ENCODE assay signal across 1 cellular context in genomic region chr4:98995183-98996055, GRCh38.
A peak's percentile ranks its signal among the peaks of the same experiment; 100 is the strongest.
TF ChIP-seq lines count a peak whose summit lies in the region.

Gene METAP1 (plus strand): TSS chr4:98995721. CDS start chr4:98995754, 33 bp downstream.

TF ChIP-seq in HepG2, 621 proteins besides CTCF, POLR2A, EP300 and RAD21 (continued from another document and continues in another):
- TF ChIP-seq POGZ (CRISPR knock-in tag; IDR thresholded peaks at IDR 0.05), result peak; percentile 95
- no peak for TF ChIP-seq PCBP1 (IDR thresholded peaks at IDR 0.05; ENCODE audit: borderline replicate concordance, low read depth, low read length)
- peak; percentile 43 for TF ChIP-seq PHF5A (CRISPR knock-in tag; IDR thresholded peaks at IDR 0.05; ENCODE audit: low read depth, unreplicated experiment)
- TF ChIP-seq, protein P1, sequence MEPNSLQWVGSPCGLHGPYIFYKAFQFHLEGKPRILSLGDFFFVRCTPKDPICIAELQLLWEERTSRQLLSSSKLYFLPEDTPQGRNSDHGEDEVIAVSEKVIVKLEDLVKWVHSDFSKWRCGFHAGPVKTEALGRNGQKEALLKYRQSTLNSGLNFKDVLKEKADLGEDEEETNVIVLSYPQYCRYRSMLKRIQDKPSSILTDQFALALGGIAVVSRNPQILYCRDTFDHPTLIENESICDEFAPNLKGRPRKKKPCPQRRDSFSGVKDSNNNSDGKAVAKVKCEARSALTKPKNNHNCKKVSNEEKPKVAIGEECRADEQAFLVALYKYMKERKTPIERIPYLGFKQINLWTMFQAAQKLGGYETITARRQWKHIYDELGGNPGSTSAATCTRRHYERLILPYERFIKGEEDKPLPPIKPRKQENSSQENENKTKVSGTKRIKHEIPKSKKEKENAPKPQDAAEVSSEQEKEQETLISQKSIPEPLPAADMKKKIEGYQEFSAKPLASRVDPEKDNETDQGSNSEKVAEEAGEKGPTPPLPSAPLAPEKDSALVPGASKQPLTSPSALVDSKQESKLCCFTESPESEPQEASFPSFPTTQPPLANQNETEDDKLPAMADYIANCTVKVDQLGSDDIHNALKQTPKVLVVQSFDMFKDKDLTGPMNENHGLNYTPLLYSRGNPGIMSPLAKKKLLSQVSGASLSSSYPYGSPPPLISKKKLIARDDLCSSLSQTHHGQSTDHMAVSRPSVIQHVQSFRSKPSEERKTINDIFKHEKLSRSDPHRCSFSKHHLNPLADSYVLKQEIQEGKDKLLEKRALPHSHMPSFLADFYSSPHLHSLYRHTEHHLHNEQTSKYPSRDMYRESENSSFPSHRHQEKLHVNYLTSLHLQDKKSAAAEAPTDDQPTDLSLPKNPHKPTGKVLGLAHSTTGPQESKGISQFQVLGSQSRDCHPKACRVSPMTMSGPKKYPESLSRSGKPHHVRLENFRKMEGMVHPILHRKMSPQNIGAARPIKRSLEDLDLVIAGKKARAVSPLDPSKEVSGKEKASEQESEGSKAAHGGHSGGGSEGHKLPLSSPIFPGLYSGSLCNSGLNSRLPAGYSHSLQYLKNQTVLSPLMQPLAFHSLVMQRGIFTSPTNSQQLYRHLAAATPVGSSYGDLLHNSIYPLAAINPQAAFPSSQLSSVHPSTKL (CRISPR knock-in tag; IDR thresholded peaks at IDR 0.05), result peak; percentile 76
- no peak for TF ChIP-seq KLF15 (CRISPR knock-in tag; IDR thresholded peaks at IDR 0.05; ENCODE audit: borderline replicate concordance)
- TF ChIP-seq MIER3 (CRISPR knock-in tag; IDR thresholded peaks at IDR 0.05; ENCODE audit: borderline replicate concordance), result no peak
- TF ChIP-seq ZFP62 (CRISPR knock-in tag; IDR thresholded peaks at IDR 0.05), result no peak
- TF ChIP-seq, protein P2, sequence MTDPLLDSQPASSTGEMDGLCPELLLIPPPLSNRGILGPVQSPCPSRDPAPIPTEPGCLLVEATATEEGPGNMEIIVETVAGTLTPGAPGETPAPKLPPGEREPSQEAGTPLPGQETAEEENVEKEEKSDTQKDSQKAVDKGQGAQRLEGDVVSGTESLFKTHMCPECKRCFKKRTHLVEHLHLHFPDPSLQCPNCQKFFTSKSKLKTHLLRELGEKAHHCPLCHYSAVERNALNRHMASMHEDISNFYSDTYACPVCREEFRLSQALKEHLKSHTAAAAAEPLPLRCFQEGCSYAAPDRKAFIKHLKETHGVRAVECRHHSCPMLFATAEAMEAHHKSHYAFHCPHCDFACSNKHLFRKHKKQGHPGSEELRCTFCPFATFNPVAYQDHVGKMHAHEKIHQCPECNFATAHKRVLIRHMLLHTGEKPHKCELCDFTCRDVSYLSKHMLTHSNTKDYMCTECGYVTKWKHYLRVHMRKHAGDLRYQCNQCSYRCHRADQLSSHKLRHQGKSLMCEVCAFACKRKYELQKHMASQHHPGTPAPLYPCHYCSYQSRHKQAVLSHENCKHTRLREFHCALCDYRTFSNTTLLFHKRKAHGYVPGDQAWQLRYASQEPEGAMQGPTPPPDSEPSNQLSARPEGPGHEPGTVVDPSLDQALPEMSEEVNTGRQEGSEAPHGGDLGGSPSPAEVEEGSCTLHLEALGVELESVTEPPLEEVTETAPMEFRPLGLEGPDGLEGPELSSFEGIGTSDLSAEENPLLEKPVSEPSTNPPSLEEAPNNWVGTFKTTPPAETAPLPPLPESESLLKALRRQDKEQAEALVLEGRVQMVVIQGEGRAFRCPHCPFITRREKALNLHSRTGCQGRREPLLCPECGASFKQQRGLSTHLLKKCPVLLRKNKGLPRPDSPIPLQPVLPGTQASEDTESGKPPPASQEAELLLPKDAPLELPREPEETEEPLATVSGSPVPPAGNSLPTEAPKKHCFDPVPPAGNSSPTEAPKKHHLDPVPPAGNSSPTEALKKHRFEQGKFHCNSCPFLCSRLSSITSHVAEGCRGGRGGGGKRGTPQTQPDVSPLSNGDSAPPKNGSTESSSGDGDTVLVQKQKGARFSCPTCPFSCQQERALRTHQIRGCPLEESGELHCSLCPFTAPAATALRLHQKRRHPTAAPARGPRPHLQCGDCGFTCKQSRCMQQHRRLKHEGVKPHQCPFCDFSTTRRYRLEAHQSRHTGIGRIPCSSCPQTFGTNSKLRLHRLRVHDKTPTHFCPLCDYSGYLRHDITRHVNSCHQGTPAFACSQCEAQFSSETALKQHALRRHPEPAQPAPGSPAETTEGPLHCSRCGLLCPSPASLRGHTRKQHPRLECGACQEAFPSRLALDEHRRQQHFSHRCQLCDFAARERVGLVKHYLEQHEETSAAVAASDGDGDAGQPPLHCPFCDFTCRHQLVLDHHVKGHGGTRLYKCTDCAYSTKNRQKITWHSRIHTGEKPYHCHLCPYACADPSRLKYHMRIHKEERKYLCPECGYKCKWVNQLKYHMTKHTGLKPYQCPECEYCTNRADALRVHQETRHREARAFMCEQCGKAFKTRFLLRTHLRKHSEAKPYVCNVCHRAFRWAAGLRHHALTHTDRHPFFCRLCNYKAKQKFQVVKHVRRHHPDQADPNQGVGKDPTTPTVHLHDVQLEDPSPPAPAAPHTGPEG (CRISPR knock-in tag; IDR thresholded peaks at IDR 0.05), result no peak; the same call in 1 of the 2 replicates
- TF ChIP-seq ZNF33B (CRISPR knock-in tag; IDR thresholded peaks at IDR 0.05), result no peak
- TF ChIP-seq ZNF782 (CRISPR knock-in tag; IDR thresholded peaks at IDR 0.05; ENCODE audit: borderline replicate concordance), result no peak
- TF ChIP-seq REL (CRISPR knock-in tag; conservative IDR thresholded peaks at IDR 0.05), result no peak
- no peak for TF ChIP-seq HOXA7 (CRISPR knock-in tag; IDR thresholded peaks at IDR 0.05)
- TF ChIP-seq MEIS2 (CRISPR knock-in tag; IDR thresholded peaks at IDR 0.05), result peak; percentile 14; the same call in 1 of the 2 replicates
- no peak for TF ChIP-seq SATB2 (CRISPR knock-in tag; IDR thresholded peaks at IDR 0.05)
- no peak for TF ChIP-seq ZNF672 (CRISPR knock-in tag; IDR thresholded peaks at IDR 0.05)
- no peak for TF ChIP-seq ZNF652 (CRISPR knock-in tag; IDR thresholded peaks at IDR 0.05; ENCODE audit: borderline replicate concordance, low read depth)
- no peak for TF ChIP-seq ZBTB40 (IDR thresholded peaks at IDR 0.05)
- no peak; the same call in 1 of the 2 replicates for TF ChIP-seq ZBTB40 (CRISPR knock-in tag; IDR thresholded peaks at IDR 0.05)
- no peak for TF ChIP-seq FOXK2 (IDR thresholded peaks at IDR 0.05)
- TF ChIP-seq FOXA3 (CRISPR knock-in tag; IDR thresholded peaks at IDR 0.05), result peak; percentile 25
- TF ChIP-seq ZNF644 (CRISPR knock-in tag; IDR thresholded peaks at IDR 0.05; ENCODE audit: low read depth), result 0 out of 2 replicates have a peak, but pooled peaks have one; percentile 15
- peak; percentile 52 for TF ChIP-seq KAT8 (CRISPR knock-in tag; IDR thresholded peaks at IDR 0.05)
- no peak for TF ChIP-seq NFIC (IDR thresholded peaks at IDR 0.05; ENCODE audit: low read length)
- 0 out of 2 replicates have a peak, but pooled peaks have one; percentile 58 for TF ChIP-seq MAF1 (CRISPR knock-in tag; IDR thresholded peaks at IDR 0.05; ENCODE audit: borderline replicate concordance)
- no peak for TF ChIP-seq ZFAT (CRISPR knock-in tag; conservative IDR thresholded peaks at IDR 0.05)
- peak; percentile 66 for TF ChIP-seq AGO2 (optimal IDR thresholded peaks at IDR 0.05; ENCODE audit: low read depth, low read length)
- no peak; the same call in 1 of the 2 replicates for TF ChIP-seq HOXA9 (CRISPR knock-in tag; IDR thresholded peaks at IDR 0.05; ENCODE audit: borderline replicate concordance)
- peak; percentile 58 for TF ChIP-seq HNRNPK (IDR thresholded peaks at IDR 0.05; ENCODE audit: low read depth, low read length, poor library complexity, severe bottlenecking)
- TF ChIP-seq ZNF230 (CRISPR knock-in tag; IDR thresholded peaks at IDR 0.05), result no peak
- no peak for TF ChIP-seq MBNL3 (CRISPR knock-in tag; conservative IDR thresholded peaks at IDR 0.05)
- TF ChIP-seq KAT7 (CRISPR knock-in tag; IDR thresholded peaks at IDR 0.05; ENCODE audit: borderline replicate concordance), result peak; percentile 39; the same call in 1 of the 2 replicates
- TF ChIP-seq GATAD2A (CRISPR knock-in tag; IDR thresholded peaks at IDR 0.05), result peak; percentile 64
- TF ChIP-seq ZNF761 (CRISPR knock-in tag; conservative IDR thresholded peaks at IDR 0.05), result peak; percentile 91
- TF ChIP-seq ZNF124 (CRISPR knock-in tag; IDR thresholded peaks at IDR 0.05), result no peak
- peak; percentile 87 for TF ChIP-seq YEATS4 (CRISPR knock-in tag; IDR thresholded peaks at IDR 0.05; ENCODE audit: borderline replicate concordance)
- no peak for TF ChIP-seq ZKSCAN1 (IDR thresholded peaks at IDR 0.05; ENCODE audit: low read length)
- TF ChIP-seq ZNF207 (IDR thresholded peaks at IDR 0.05; ENCODE audit: borderline replicate concordance), result no peak
- no peak for TF ChIP-seq ZNF510 (CRISPR knock-in tag; IDR thresholded peaks at IDR 0.05; ENCODE audit: low read depth)
- no peak for TF ChIP-seq ZNF20 (CRISPR knock-in tag; IDR thresholded peaks at IDR 0.05)
- TF ChIP-seq ISX (CRISPR knock-in tag; conservative IDR thresholded peaks at IDR 0.05), result no peak
- TF ChIP-seq ZNF563 (CRISPR knock-in tag; IDR thresholded peaks at IDR 0.05), result no peak
- no peak; the same call in 1 of the 2 replicates for TF ChIP-seq ARHGAP35 (CRISPR knock-in tag; IDR thresholded peaks at IDR 0.05; ENCODE audit: borderline replicate concordance)
- TF ChIP-seq SRY (CRISPR knock-in tag; IDR thresholded peaks at IDR 0.05), result no peak
- TF ChIP-seq SETDB1 (CRISPR knock-in tag; IDR thresholded peaks at IDR 0.05; ENCODE audit: borderline replicate concordance), result no peak
- TF ChIP-seq, protein P3, sequence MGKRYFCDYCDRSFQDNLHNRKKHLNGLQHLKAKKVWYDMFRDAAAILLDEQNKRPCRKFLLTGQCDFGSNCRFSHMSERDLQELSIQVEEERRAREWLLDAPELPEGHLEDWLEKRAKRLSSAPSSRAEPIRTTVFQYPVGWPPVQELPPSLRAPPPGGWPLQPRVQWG (CRISPR knock-in tag; IDR thresholded peaks at IDR 0.05; ENCODE audit: borderline replicate concordance, low read depth), result no peak
- peak; percentile 81; the same call in 1 of the 2 replicates for TF ChIP-seq ZNF709 (CRISPR knock-in tag; IDR thresholded peaks at IDR 0.05)
- no peak for TF ChIP-seq FOXJ3 (CRISPR knock-in tag; IDR thresholded peaks at IDR 0.05; ENCODE audit: borderline replicate concordance)
- TF ChIP-seq NCOA5 (CRISPR knock-in tag; IDR thresholded peaks at IDR 0.05), result no peak
- TF ChIP-seq HOXA3 (CRISPR knock-in tag; IDR thresholded peaks at IDR 0.05), result peak; percentile 70
- TF ChIP-seq NKX3-1 (CRISPR knock-in tag; IDR thresholded peaks at IDR 0.05), result no peak
- TF ChIP-seq, protein P4, sequence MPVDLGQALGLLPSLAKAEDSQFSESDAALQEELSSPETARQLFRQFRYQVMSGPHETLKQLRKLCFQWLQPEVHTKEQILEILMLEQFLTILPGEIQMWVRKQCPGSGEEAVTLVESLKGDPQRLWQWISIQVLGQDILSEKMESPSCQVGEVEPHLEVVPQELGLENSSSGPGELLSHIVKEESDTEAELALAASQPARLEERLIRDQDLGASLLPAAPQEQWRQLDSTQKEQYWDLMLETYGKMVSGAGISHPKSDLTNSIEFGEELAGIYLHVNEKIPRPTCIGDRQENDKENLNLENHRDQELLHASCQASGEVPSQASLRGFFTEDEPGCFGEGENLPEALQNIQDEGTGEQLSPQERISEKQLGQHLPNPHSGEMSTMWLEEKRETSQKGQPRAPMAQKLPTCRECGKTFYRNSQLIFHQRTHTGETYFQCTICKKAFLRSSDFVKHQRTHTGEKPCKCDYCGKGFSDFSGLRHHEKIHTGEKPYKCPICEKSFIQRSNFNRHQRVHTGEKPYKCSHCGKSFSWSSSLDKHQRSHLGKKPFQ (CRISPR knock-in tag; IDR thresholded peaks at IDR 0.05; ENCODE audit: insufficient replicate concordance), result no peak
